15 cellular contexts compared by ENCODE assay signal in the genomic region with DNA sequence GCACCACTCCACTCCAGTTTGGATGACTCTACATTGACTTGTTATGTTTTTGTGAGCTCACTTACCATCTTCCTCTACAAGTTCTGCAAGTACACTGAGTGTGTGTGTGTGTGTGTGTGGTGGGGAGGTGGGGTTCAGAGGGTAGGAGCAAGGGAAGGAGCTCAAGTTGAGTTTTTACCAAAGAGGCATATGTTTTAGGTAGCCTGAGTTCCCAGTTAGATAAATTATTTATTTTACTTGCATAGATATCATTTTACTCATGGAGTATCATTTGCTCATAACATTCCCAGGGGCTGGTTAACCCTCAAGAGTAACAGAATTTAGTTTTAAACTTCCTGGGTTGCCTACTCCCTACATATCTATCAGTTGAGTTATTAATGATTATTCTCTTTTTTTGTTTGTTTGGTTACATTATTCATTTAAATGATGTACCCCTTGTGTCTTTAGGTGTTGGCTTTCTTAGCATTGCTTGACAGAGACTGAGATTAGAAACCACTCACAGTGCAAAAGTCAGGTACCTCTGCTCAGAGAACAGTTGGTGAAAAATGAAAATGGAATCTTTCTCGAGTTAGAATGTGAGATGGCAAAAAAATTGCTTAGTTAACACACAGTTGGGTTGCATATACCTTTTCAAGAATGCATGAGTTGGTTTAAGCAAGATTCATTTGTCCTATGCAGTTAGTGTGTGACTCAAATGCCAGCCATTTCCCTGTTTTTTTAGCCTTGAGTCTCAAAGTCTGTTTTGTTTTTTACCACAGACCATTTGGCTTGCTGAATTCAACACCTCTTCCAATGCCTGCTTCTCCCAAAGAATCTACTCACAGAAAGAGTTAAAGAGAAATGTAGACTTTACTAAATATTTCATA. TPM values are rescaled to one million over a fixed set of nuclear protein-coding genes. Genes with fewer than 3 reads are reported as not detected.
DNase-seq lines count a peak whose midpoint lies in the region; ATAC-seq, FAIRE-seq and TF ChIP-seq lines count a peak whose summit lies in the region.
"Had no signal": no experiment of that assay in that cellular context is flagged by ENCODE, and none has a peak within 500 bp of the region (broad histone marks: within the 10 kb centered on the region; RNA-seq: fewer than 3 reads in every experiment).

No MANE protein-coding gene starts in this region.

- H3K79me2 ChIP-seq in osteoblast (ENCODE audit: insufficient read depth, low read length): no peaks in the 10 kb centered on the region

- CTCF ChIA-PET in activated CD8-positive, alpha-beta memory T cell treated with anti-CD3 and anti-CD28 coated beads, Interleukin-2, amount 10 ng/mL, durations not matched to agents 7 days and 5 days (lab: Charles Lee): interaction anchor here (1.2 to 5.3 kb wide), 5 partner anchors 13 to 496 kb away, joined by 3 to 40 read pairs (median 6); a partner anchor contains a TSS

- H3K27me3 Mint-ChIP-seq in activated CD4-positive, alpha-beta T cell treated with anti-CD3 and anti-CD28 coated beads, Interleukin-2, amount 10 ng/mL, durations not matched to agents 24 days and 14 days: no peaks in the 10 kb centered on the region
- no peaks in the 10 kb centered on the region for H3K27me3 Mint-ChIP-seq in activated CD8-positive, alpha-beta memory T cell treated with anti-CD3 and anti-CD28 coated beads, Interleukin-2, amount 10 ng/mL, durations not matched to agents 7 days and 5 days

- peaks cover 55% of the 10 kb centered on the region for H3K4me1 ChIP-seq in osteoblast (ENCODE audit: insufficient read depth, low read length)
- H3K4me1 ChIP-seq in tibial artery: no peaks in the 10 kb centered on the region
- H3K4me1 ChIP-seq: left ventricle myocardium inferior had no signal

- H3K4me2 ChIP-seq in osteoblast (ENCODE audit: insufficient read depth, low read length): peak overlapping the region; percentile 56

- H3K9me3 Mint-ChIP-seq in activated CD4-positive, alpha-beta T cell treated with anti-CD3 and anti-CD28 coated beads, Interleukin-2, amount 10 ng/mL, durations not matched to agents 24 days and 14 days: no peaks in the 10 kb centered on the region
- H3K9me3 Mint-ChIP-seq in activated CD8-positive, alpha-beta memory T cell treated with anti-CD3 and anti-CD28 coated beads, Interleukin-2, amount 10 ng/mL, durations not matched to agents 7 days and 5 days (ENCODE audit: low read depth): no peaks in the 10 kb centered on the region

- H3K27ac Mint-ChIP-seq in activated CD4-positive, alpha-beta T cell treated with anti-CD3 and anti-CD28 coated beads, Interleukin-2, amount 10 ng/mL, durations not matched to agents 24 days and 14 days: peak overlapping the region; percentile 73
- H3K27ac Mint-ChIP-seq in activated CD8-positive, alpha-beta memory T cell treated with anti-CD3 and anti-CD28 coated beads, Interleukin-2, amount 10 ng/mL, durations not matched to agents 7 days and 5 days: no peak overlapping the region

- no peaks in the 10 kb centered on the region for H4K20me1 ChIP-seq in osteoblast (ENCODE audit: insufficient read depth, low read length)

- no peak overlapping the region for H2AFZ ChIP-seq in osteoblast (ENCODE audit: low read length)

- H3K9me3 ChIP-seq in osteoblast (ENCODE audit: low read depth, low read length) (no peaks in the 10 kb centered on the region), tibial artery (no peaks in the 10 kb centered on the region)
- H3K9me3 ChIP-seq: left ventricle myocardium inferior, transverse colon had no signal

- H3K4me3 Mint-ChIP-seq in activated CD4-positive, alpha-beta T cell treated with anti-CD3 and anti-CD28 coated beads, Interleukin-2, amount 10 ng/mL, durations not matched to agents 24 days and 14 days: peak overlapping the region; percentile 39
- H3K4me3 Mint-ChIP-seq in activated CD8-positive, alpha-beta memory T cell treated with anti-CD3 and anti-CD28 coated beads, Interleukin-2, amount 10 ng/mL, durations not matched to agents 7 days and 5 days: no peak overlapping the region

- no peaks in the 10 kb centered on the region for H3K36me3 ChIP-seq in bronchial epithelial cell (ENCODE audit: control insufficient read depth, insufficient read depth, low read length)
- no peaks in the 10 kb centered on the region for H3K36me3 ChIP-seq in osteoblast (ENCODE audit: insufficient read depth, low read length)
- H3K36me3 ChIP-seq in tibial artery: no peaks in the 10 kb centered on the region
- H3K36me3 ChIP-seq: left ventricle myocardium inferior, transverse colon had no signal

- intact Hi-C loops in activated CD4-positive, alpha-beta T cell treated with anti-CD3 and anti-CD28 coated beads, Interleukin-2, amount 10 ng/mL, durations not matched to agents 24 days and 14 days (cut with micrococcal nuclease): loop anchor here (2.0 to 5.0 kb wide), 3 partner anchors 20 to 514 kb away; a partner anchor contains a TSS
- intact Hi-C loops in tibial artery (cut with DNase I; ENCODE audit: low total_unique reads): no loop called here

- H3K27me3 ChIP-seq in bronchial epithelial cell (ENCODE audit: control insufficient read depth, insufficient read depth, low read length) (peaks cover 2% of the 10 kb centered on the region), osteoblast (ENCODE audit: insufficient read depth, low read length) (no peaks in the 10 kb centered on the region), tibial artery (no peaks in the 10 kb centered on the region)
- H3K27me3 ChIP-seq: transverse colon had no signal

- H3K4me3 ChIP-seq in bronchial epithelial cell (ENCODE audit: low read depth, low read length) (no peak overlapping the region), osteoblast (ENCODE audit: insufficient read depth, low read length) (no peak overlapping the region), tibial artery (no peak overlapping the region)
- H3K4me3 ChIP-seq: dorsolateral prefrontal cortex, left ventricle myocardium inferior, skin epidermis, transverse colon had no signal

- ATAC-seq in activated CD8-positive, alpha-beta memory T cell treated with anti-CD3 and anti-CD28 coated beads, Interleukin-2, amount 10 ng/mL, durations not matched to agents 7 days and 5 days: no peak

- H3K4me1 Mint-ChIP-seq in activated CD4-positive, alpha-beta T cell treated with anti-CD3 and anti-CD28 coated beads, Interleukin-2, amount 10 ng/mL, durations not matched to agents 24 days and 14 days: peaks cover 60% of the 10 kb centered on the region
- peaks cover 6% of the 10 kb centered on the region for H3K4me1 Mint-ChIP-seq in activated CD8-positive, alpha-beta memory T cell treated with anti-CD3 and anti-CD28 coated beads, Interleukin-2, amount 10 ng/mL, durations not matched to agents 7 days and 5 days

- no peak for FAIRE-seq in bronchial epithelial cell (lab: Jason Lieb, UNC)
- FAIRE-seq: A204.1 had no signal

- DNase-seq in activated CD4-positive, alpha-beta T cell treated with anti-CD3 and anti-CD28 coated beads, Interleukin-2, amount 10 ng/mL, durations not matched to agents 24 days and 14 days: no peak
- DNase-seq in activated CD4-positive, alpha-beta T cell treated with anti-CD3 and anti-CD28 coated beads for 4 hours: no peak
- DNase-seq in RPMI8226 (peak; percentile 31), bronchial epithelial cell (ENCODE audit: low read depth) (peak; percentile 69), osteoblast (ENCODE audit: insufficient read length, low spot score, missing footprints) (no peak), tibial artery (no peak)
- DNase-seq in activated CD8-positive, alpha-beta memory T cell treated with anti-CD3 and anti-CD28 coated beads, Interleukin-2, amount 10 ng/mL, durations not matched to agents 7 days and 5 days: no peak
- no peak for DNase-seq in stimulated activated CD4-positive, alpha-beta T cell treated with anti-CD3 and anti-CD28 coated beads, Interleukin-4, amount 100 ng/mL, for 4 hours
- DNase-seq: dorsolateral prefrontal cortex, left ventricle myocardium inferior, NCI-H2227 treated with DMSO at 0.1 percent for 48 hours, transverse colon had no signal

- H3K27ac ChIP-seq in osteoblast (ENCODE audit: low read depth, low read length) (peak overlapping the region; percentile 72), tibial artery (no peak overlapping the region)
- H3K27ac ChIP-seq: dorsolateral prefrontal cortex, left ventricle myocardium inferior, transverse colon had no signal

- TF ChIP-seq CTCF in bronchial epithelial cell (IDR thresholded peaks at IDR 0.05; ENCODE audit: insufficient read depth, low read length, severe bottlenecking) (no peak), osteoblast (IDR thresholded peaks at IDR 0.05; ENCODE audit: extremely low read depth, low read depth, low read length) (no peak), tibial artery (IDR thresholded peaks at IDR 0.05) (no peak)

- peaks cover 60% of the 10 kb centered on the region for H3K36me3 Mint-ChIP-seq in activated CD4-positive, alpha-beta T cell treated with anti-CD3 and anti-CD28 coated beads, Interleukin-2, amount 10 ng/mL, durations not matched to agents 24 days and 14 days (ENCODE audit: low read depth)
- H3K36me3 Mint-ChIP-seq in activated CD8-positive, alpha-beta memory T cell treated with anti-CD3 and anti-CD28 coated beads, Interleukin-2, amount 10 ng/mL, durations not matched to agents 7 days and 5 days: peaks cover 61% of the 10 kb centered on the region

RNA-seq across cellular contexts. Expression of a gene that starts 29.2 kb away (rescaled TPM):
- total RNA-seq in activated CD4-positive, alpha-beta T cell treated with anti-CD3 and anti-CD28 coated beads, Interleukin-2, amount 10 ng/mL, durations not matched to agents 24 days and 14 days: 148 and 150 TPM in 2 replicates
- total RNA-seq in bronchial epithelial cell (not detected in 2 replicates), osteoblast (not detected in 2 replicates)
- total RNA-seq in activated CD8-positive, alpha-beta memory T cell treated with anti-CD3 and anti-CD28 coated beads, Interleukin-2, amount 10 ng/mL, durations not matched to agents 7 days and 5 days: 10 to 100 TPM; 30.3 to 34.5 TPM
- total RNA-seq: RPMI7951 had no signal

Comparison
In these comparisons a context has a peak if more than half of its experiments do, and no peak if none do; other contexts are left out.
1. DNase-seq: peak in RPMI8226 (single experiment) and bronchial epithelial cell (single experiment); none in activated CD4-positive, alpha-beta T cell treated with anti-CD3 and anti-CD28 coated beads, Interleukin-2, amount 10 ng/mL, durations not matched to agents 24 days and 14 days (single experiment), activated CD4-positive, alpha-beta T cell treated with anti-CD3 and anti-CD28 coated beads for 4 hours (0 of 2), osteoblast (single experiment), tibial artery (0 of 2), activated CD8-positive, alpha-beta memory T cell treated with anti-CD3 and anti-CD28 coated beads, Interleukin-2, amount 10 ng/mL, durations not matched to agents 7 days and 5 days (single experiment) and stimulated activated CD4-positive, alpha-beta T cell treated with anti-CD3 and anti-CD28 coated beads, Interleukin-4, amount 100 ng/mL, for 4 hours (0 of 2).
2. RNA of a gene that starts 29.2 kb away (total RNA-seq): 148 to 150 TPM in activated CD4-positive, alpha-beta T cell treated with anti-CD3 and anti-CD28 coated beads, Interleukin-2, amount 10 ng/mL, durations not matched to agents 24 days and 14 days and 30.3 to 34.5 TPM in activated CD8-positive, alpha-beta memory T cell treated with anti-CD3 and anti-CD28 coated beads, Interleukin-2, amount 10 ng/mL, durations not matched to agents 7 days and 5 days; not detected in bronchial epithelial cell and not detected in osteoblast; every median in the first group is over 10 times any median in the second.